ENCODE assay signal across 12 cellular contexts in the genomic region with DNA sequence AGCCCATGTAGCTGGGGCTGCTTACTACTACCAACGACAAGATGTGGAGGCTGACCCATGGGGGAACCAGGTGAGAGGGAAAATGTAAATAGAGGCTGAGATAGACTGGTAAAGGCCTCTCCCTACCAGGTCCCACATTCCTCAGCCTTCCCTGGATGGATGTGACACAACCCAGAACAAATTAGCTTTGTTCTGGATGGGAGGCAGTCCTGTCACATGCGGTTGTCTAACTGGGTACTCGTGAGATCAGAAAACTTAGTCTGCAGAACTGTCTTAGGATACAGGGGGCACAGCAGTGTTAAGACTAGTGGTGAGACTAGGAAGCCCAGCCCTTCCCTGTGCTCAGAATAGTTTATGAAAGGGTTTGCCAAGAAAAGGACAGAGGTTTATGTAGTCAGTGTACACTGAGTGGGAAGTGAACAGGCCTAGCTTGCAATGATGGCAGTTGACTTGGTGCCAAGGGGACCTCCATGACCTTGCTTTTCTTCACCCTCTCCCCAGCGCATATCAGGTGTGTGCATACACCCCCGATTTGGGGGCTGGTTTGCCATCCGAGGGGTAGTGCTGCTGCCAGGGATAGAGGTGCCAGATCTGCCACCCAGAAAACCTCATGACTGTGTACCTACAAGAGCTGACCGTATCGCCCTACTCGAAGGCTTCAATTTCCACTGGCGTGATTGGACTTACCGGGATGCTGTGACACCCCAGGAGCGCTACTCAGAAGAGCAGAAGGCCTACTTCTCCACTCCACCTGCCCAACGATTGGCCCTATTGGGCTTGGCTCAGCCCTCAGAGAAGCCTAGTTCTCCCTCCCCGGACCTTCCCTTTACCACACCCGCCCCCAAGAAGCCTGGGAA. TPM values are rescaled to one million over a fixed set of nuclear protein-coding genes. Genes with fewer than 3 reads are reported as not detected.
DNase-seq lines count a peak whose midpoint lies in the region; ATAC-seq and TF ChIP-seq lines count a peak whose summit lies in the region.
"Had no signal": no experiment of that assay in that cellular context is flagged by ENCODE, and none has a peak within 500 bp of the region (broad histone marks: within the 10 kb centered on the region; RNA-seq: fewer than 3 reads in every experiment).

No MANE protein-coding gene starts in this region.

- no peaks in the 10 kb centered on the region for H3K9me3 Mint-ChIP-seq in CD8-positive, alpha-beta T cell
- no peaks in the 10 kb centered on the region for H3K9me3 Mint-ChIP-seq in memory B cell
- H3K9me3 Mint-ChIP-seq: stimulated activated naive CD8-positive, alpha-beta T cell treated with anti-CD3 and anti-CD28 coated beads, Interleukin-15, Interleukin-2, amounts not matched to agents 100 ng/mL and 50 ng/mL, for 24 hours had no signal

- TF ChIP-seq CTCF in CD8-positive, alpha-beta T cell (IDR thresholded peaks at IDR 0.05) = no peak
- TF ChIP-seq CTCF in cardiac fibroblast (IDR thresholded peaks at IDR 0.05; ENCODE audit: low read depth, low read length) = peak; percentile 11

- POLR2A ChIA-PET in CD8-positive, alpha-beta T cell (lab: Charles Lee) = interaction anchor here (1.2 kb wide), 2 partner anchors 9 to 12 kb away, joined by 3 to 5 read pairs; a partner anchor contains a TSS

- no peak for ATAC-seq in CD8-positive, alpha-beta T cell
- ATAC-seq in memory B cell (ENCODE audit: low read depth) (no peak), HG02571 (IDR thresholded peaks at IDR 0.05; ENCODE audit: unreplicated experiment) (no peak)

- no peak overlapping the region for H3K4me3 ChIP-seq in CD8-positive, alpha-beta T cell (ENCODE audit: low read depth, low read length)
- H3K4me3 ChIP-seq in HUES64 (ENCODE audit: low read length) (no peak overlapping the region), cardiac fibroblast (replicated peaks in 1 of 2; ENCODE audit: low read depth in 2 of 2, low read length in 2 of 2) (no peak overlapping the region)

- H3K27ac Mint-ChIP-seq in CD8-positive, alpha-beta T cell = peak overlapping the region; percentile 9
- H3K27ac Mint-ChIP-seq in memory B cell = peak overlapping the region; percentile 6

- peaks cover under 1% of the 10 kb centered on the region for H3K4me1 Mint-ChIP-seq in CD8-positive, alpha-beta T cell (ENCODE audit: low read depth)
- peaks cover 2% of the 10 kb centered on the region for H3K4me1 Mint-ChIP-seq in memory B cell

- H3K27ac ChIP-seq in CD8-positive, alpha-beta T cell (ENCODE audit: low read depth, low read length) = no peak overlapping the region
- H3K27ac ChIP-seq in HUES64 (ENCODE audit: low read depth, low read length) = 0 out of 2 replicates have a peak overlapping the region, but pooled peaks have one; percentile 21

- H3K36me3 ChIP-seq in CD8-positive, alpha-beta T cell (ENCODE audit: insufficient read depth, low read length) = peaks cover 8% of the 10 kb centered on the region
- H3K36me3 ChIP-seq in HUES64 (ENCODE audit: insufficient read depth, low read length) = peaks cover 59% of the 10 kb centered on the region

- no peak overlapping the region for H3K9ac ChIP-seq in HUES64 (ENCODE audit: low read depth, low read length)

- no peaks in the 10 kb centered on the region for H3K27me3 ChIP-seq in CD8-positive, alpha-beta T cell (ENCODE audit: insufficient read depth, low read length)
- H3K27me3 ChIP-seq in HUES64 (ENCODE audit: insufficient read depth, low read length) = no peaks in the 10 kb centered on the region

- intact Hi-C loops in CD8-positive, alpha-beta T cell (cut with DNase I, micrococcal nuclease) = no loop called here
- intact Hi-C loops in head of caudate nucleus (cut with DNase I) = no loop called here

- H3K36me3 Mint-ChIP-seq in CD8-positive, alpha-beta T cell = peaks cover 59% of the 10 kb centered on the region
- peaks cover 16% of the 10 kb centered on the region for H3K36me3 Mint-ChIP-seq in memory B cell

- H3K27me3 Mint-ChIP-seq in CD8-positive, alpha-beta T cell (ENCODE audit: low read depth) = no peaks in the 10 kb centered on the region
- no peaks in the 10 kb centered on the region for H3K27me3 Mint-ChIP-seq in memory B cell
- H3K27me3 Mint-ChIP-seq: stimulated activated naive CD8-positive, alpha-beta T cell treated with anti-CD3 and anti-CD28 coated beads, Interleukin-15, Interleukin-2, amounts not matched to agents 100 ng/mL and 50 ng/mL, for 24 hours had no signal

- H3K9me3 ChIP-seq in CD8-positive, alpha-beta T cell (ENCODE audit: low read length) = no peaks in the 10 kb centered on the region
- no peaks in the 10 kb centered on the region for H3K9me3 ChIP-seq in HUES64 (ENCODE audit: insufficient read depth, low read depth, low read length)

- H3K4me1 ChIP-seq in CD8-positive, alpha-beta T cell (ENCODE audit: insufficient read depth, low read length) = no peaks in the 10 kb centered on the region
- H3K4me1 ChIP-seq in HUES64 (ENCODE audit: insufficient read depth, low read length) = no peaks in the 10 kb centered on the region

- 91% methylated on average over 15 of the region's 15 CpGs for WGBS in HUES64

- CTCF ChIA-PET in CD8-positive, alpha-beta T cell (lab: Charles Lee) = interaction anchor here (1.5 to 3.5 kb wide), 2 partner anchors 9 to 61 kb away, joined by 3 to 16 read pairs; a partner anchor contains a TSS

- H3K4me3 Mint-ChIP-seq in CD8-positive, alpha-beta T cell = no peak overlapping the region
- no peak overlapping the region for H3K4me3 Mint-ChIP-seq in memory B cell
- H3K4me3 Mint-ChIP-seq: stimulated activated naive CD8-positive, alpha-beta T cell treated with anti-CD3 and anti-CD28 coated beads, Interleukin-15, Interleukin-2, amounts not matched to agents 100 ng/mL and 50 ng/mL, for 24 hours had no signal

- DNase-seq in CD8-positive, alpha-beta T cell = no peak
- DNase-seq in cardiac fibroblast (ENCODE audit: low read depth in 2 of 2) (peak; percentile 24 to 27), memory B cell (ENCODE audit: low spot score in 2 of 2) (no peak), medulla oblongata (ENCODE audit: extremely low spot score) (no peak), NOMO-1 treated with DMSO at 0.1 percent for 48 hours (lab: John Stamatoyannopoulos, UW; ENCODE audit: unreplicated experiment) (no peak), head of caudate nucleus (no peak)
- DNase-seq: activated CD8-positive, alpha-beta memory T cell treated with anti-CD3 and anti-CD28 coated beads for 24 hours; NCI-H2171 treated with DMSO at 0.1 percent for 48 hours; occipital lobe had no signal

RNA-seq across cellular contexts. Expression of a gene that starts 8.4 kb away (rescaled TPM):
- total RNA-seq in CD8-positive, alpha-beta T cell = under 1 TPM; 0.14 to 0.30 TPM
- polyA plus RNA-seq in HUES64 (2013, experiment 1 of 2) = 6.7 TPM
- 7.1 TPM for polyA plus RNA-seq in HUES64 (2013, experiment 2 of 2)

RNA-seq across cellular contexts. Expression of a gene that starts 8.7 kb away (rescaled TPM):
- 1 to 10 TPM; 3.9 to 4.7 TPM for total RNA-seq in CD8-positive, alpha-beta T cell
- polyA plus RNA-seq in HUES64 (2013, experiment 1 of 2) = 1.0 TPM
- polyA plus RNA-seq in HUES64 (2013, experiment 2 of 2) = 1.2 TPM
- total RNA-seq: occipital lobe had no signal

RNA-seq across cellular contexts. Expression of a gene that starts 13.2 kb away (rescaled TPM):
- 10 to 100 TPM; 20.4 to 27.0 TPM for total RNA-seq in CD8-positive, alpha-beta T cell
- 869 TPM for polyA plus RNA-seq in HUES64 (2013, experiment 1 of 2)
- polyA plus RNA-seq in HUES64 (2013, experiment 2 of 2) = 854 TPM

RNA-seq across cellular contexts. Expression of a gene that starts 17.6 kb away (rescaled TPM):
- 1 to 10 TPM; 4.6 to 5.8 TPM for total RNA-seq in CD8-positive, alpha-beta T cell
- 3.5 TPM for polyA plus RNA-seq in HUES64 (2013, experiment 1 of 2)
- 4.9 TPM for polyA plus RNA-seq in HUES64 (2013, experiment 2 of 2)

RNA-seq across cellular contexts. Expression of a gene that starts 42.1 kb away (rescaled TPM):
- total RNA-seq in CD8-positive, alpha-beta T cell = 10 to 100 TPM; 27.2 to 31.9 TPM
- polyA plus RNA-seq in HUES64 (2013, experiment 1 of 2) = 165 TPM
- 188 TPM for polyA plus RNA-seq in HUES64 (2013, experiment 2 of 2)

Comparison
In these comparisons a context has a peak if more than half of its experiments do, and no peak if none do; other contexts are left out.
1. DNase-seq: peak in cardiac fibroblast (2 of 2); none in CD8-positive, alpha-beta T cell (0 of 7), memory B cell (0 of 2), medulla oblongata (single experiment), NOMO-1 treated with DMSO at 0.1 percent for 48 hours (single experiment) and head of caudate nucleus (0 of 42).